Comparison of ENCODE assay signal across 27 cellular contexts in genomic region chr13:97231832-97232201, GRCh38. TPM values are rescaled to one million over a fixed set of nuclear protein-coding genes. Genes with fewer than 3 reads are reported as not detected.
A peak's percentile ranks its signal among the peaks of the same experiment; 100 is the strongest.
DNase-seq lines count a peak whose midpoint lies in the region; ATAC-seq and TF ChIP-seq lines count a peak whose summit lies in the region.
"Had no signal": no experiment of that assay in that cellular context is flagged by ENCODE, and none has a peak within 500 bp of the region (broad histone marks: within the 10 kb centered on the region; RNA-seq: fewer than 3 reads in every experiment).

No MANE protein-coding gene starts in this region.

- H3K9me3 Mint-ChIP-seq in stimulated activated naive CD8-positive, alpha-beta T cell treated with anti-CD3 and anti-CD28 coated beads, Interleukin-15, amount 100 ng/mL, for 72 hours = no peaks in the 10 kb centered on the region
- H3K9me3 Mint-ChIP-seq: activated CD4-positive, alpha-beta T cell treated with anti-CD3 and anti-CD28 coated beads, Interleukin-2, amount 10 ng/mL, durations not matched to agents 7 days and 5 days; activated naive CD4-positive, alpha-beta T cell treated with anti-CD3 and anti-CD28 coated beads for 36 hours; activated T-cell treated with anti-CD3 and anti-CD28 coated beads, Interleukin-2, amount 50 U/mL, for 72 hours; GM23338 had no signal

- peaks cover 65% of the 10 kb centered on the region for H3K4me1 Mint-ChIP-seq in stimulated activated naive CD8-positive, alpha-beta T cell treated with anti-CD3 and anti-CD28 coated beads, Interleukin-15, amount 100 ng/mL, for 72 hours

- no peak overlapping the region for H3K27ac Mint-ChIP-seq in stimulated activated naive CD8-positive, alpha-beta T cell treated with anti-CD3 and anti-CD28 coated beads, Interleukin-15, amount 100 ng/mL, for 72 hours
- H3K27ac Mint-ChIP-seq: activated CD4-positive, alpha-beta T cell treated with anti-CD3 and anti-CD28 coated beads, Interleukin-2, amount 10 ng/mL, durations not matched to agents 7 days and 5 days; activated naive CD4-positive, alpha-beta T cell treated with anti-CD3 and anti-CD28 coated beads for 36 hours; activated T-cell treated with anti-CD3 and anti-CD28 coated beads, Interleukin-2, amount 50 U/mL, for 72 hours; GM23338 had no signal

- no peaks in the 10 kb centered on the region for H3K27me3 ChIP-seq in psoas muscle (ENCODE audit: insufficient read depth in 3 of 3, low read length in 2 of 3)
- H3K27me3 ChIP-seq: adrenal gland; BLaER1 treated with 17β-estradiol and CSF1 and Interleukin-3, amounts not matched to agents 10 nM and 100 nM; brain microvascular endothelial cell; hepatocyte; upper lobe of left lung had no signal

- intact Hi-C loops in psoas muscle (cut with DNase I) = loop anchor here in 1 of 2 donors (5.0 kb wide), 1 partner anchor 70 kb away; no protein-coding TSS in a partner anchor

- H3K36me3 ChIP-seq in psoas muscle (ENCODE audit: insufficient read depth in 1 of 2, low read depth in 1 of 2) = peaks cover 0 to 15% of the 10 kb centered on the region in 2 donors
- H3K36me3 ChIP-seq: upper lobe of left lung had no signal

- peaks cover 87% of the 10 kb centered on the region for H3K4me1 ChIP-seq in psoas muscle

- no peak overlapping the region for H3K4me3 Mint-ChIP-seq in stimulated activated naive CD8-positive, alpha-beta T cell treated with anti-CD3 and anti-CD28 coated beads, Interleukin-15, amount 100 ng/mL, for 72 hours
- H3K4me3 Mint-ChIP-seq: activated CD4-positive, alpha-beta T cell treated with anti-CD3 and anti-CD28 coated beads, Interleukin-2, amount 10 ng/mL, durations not matched to agents 7 days and 5 days; activated naive CD4-positive, alpha-beta T cell treated with anti-CD3 and anti-CD28 coated beads for 36 hours; activated T-cell treated with anti-CD3 and anti-CD28 coated beads, Interleukin-2, amount 50 U/mL, for 72 hours; GM23338 had no signal

- H3K4me3 ChIP-seq in coronary artery (peak overlapping the region; percentile 7), psoas muscle (no peak overlapping the region)
- H3K4me3 ChIP-seq: adrenal gland; BLaER1 treated with 17β-estradiol and CSF1 and Interleukin-3, amounts not matched to agents 10 nM and 100 nM; GM23338; hepatocyte; skin epidermis; upper lobe of left lung had no signal

- no peaks in the 10 kb centered on the region for H3K9me3 ChIP-seq in psoas muscle
- H3K9me3 ChIP-seq: adrenal gland, Caco-2, upper lobe of left lung had no signal

- TF ChIP-seq CTCF in coronary artery (IDR thresholded peaks at IDR 0.05) (no peak), psoas muscle (IDR thresholded peaks at IDR 0.05) (no peak)

- ATAC-seq in psoas muscle = no peak
- no peak for ATAC-seq in stimulated activated naive CD8-positive, alpha-beta T cell treated with anti-CD3 and anti-CD28 coated beads, Interleukin-15, amount 100 ng/mL, for 72 hours
- ATAC-seq: activated T-cell treated with anti-CD3 and anti-CD28 coated beads, Interleukin-2, amount 50 U/mL, for 72 hours; GM23338; left colon had no signal

- peak overlapping the region in 1 of 2 donors; percentile 6 for H3K27ac ChIP-seq in coronary artery
- peak overlapping the region; percentile 28 for H3K27ac ChIP-seq in psoas muscle
- H3K27ac ChIP-seq: BLaER1 treated with 17β-estradiol and CSF1 and Interleukin-3, amounts not matched to agents 10 nM and 100 nM; brain microvascular endothelial cell; hepatocyte; VCaP had no signal

- no peaks in the 10 kb centered on the region for H3K27me3 Mint-ChIP-seq in stimulated activated naive CD8-positive, alpha-beta T cell treated with anti-CD3 and anti-CD28 coated beads, Interleukin-15, amount 100 ng/mL, for 72 hours
- H3K27me3 Mint-ChIP-seq: activated CD4-positive, alpha-beta T cell treated with anti-CD3 and anti-CD28 coated beads, Interleukin-2, amount 10 ng/mL, durations not matched to agents 7 days and 5 days had no signal

- 51 to 74% (median 52%) methylated on average over 6 of the region's 6 CpGs for WGBS in psoas muscle, 3 donors

- DNase-seq in EH (ENCODE audit: low read depth) (peak; percentile 92), NCI-H226 (peak; percentile 38), coronary artery (ENCODE audit: low spot score) (no peak), psoas muscle (no peak), SKM-1 treated with dmso at 0.1 percent for 144 hours (lab: John Stamatoyannopoulos, UW; ENCODE audit: unreplicated experiment) (no peak), kidney glomerular epithelial cell (lab: John Stamatoyannopoulos, UW) (no peak), NCI-H2029 treated with DMSO at 0.1 percent for 48 hours (lab: John Stamatoyannopoulos, UW) (no peak)
- no peak for DNase-seq in stimulated activated naive CD8-positive, alpha-beta T cell treated with anti-CD3 and anti-CD28 coated beads, Interleukin-15, amount 100 ng/mL, for 72 hours
- DNase-seq: ACHN; activated CD4-positive, alpha-beta T cell treated with anti-CD3 and anti-CD28 coated beads, Interleukin-2, amount 10 ng/mL, durations not matched to agents 7 days and 5 days; activated naive CD4-positive, alpha-beta T cell treated with anti-CD3 and anti-CD28 coated beads for 36 hours; activated T-cell treated with anti-CD3 and anti-CD28 coated beads, Interleukin-2, amount 50 U/mL, for 72 hours; adrenal gland; brain microvascular endothelial cell; Caco-2; DMS79; effector CD8-positive, alpha-beta T cell; left colon; NCI-H1417 treated with DMSO at 0.1 percent for 48 hours; NCI-H774; stimulated activated CD4-positive, alpha-beta T cell treated with anti-CD3 and anti-CD28 coated beads, Interleukin-1b, Interleukin-23, amount 100 ng/mL, for 48 hours; upper lobe of left lung had no signal

RNA-seq across cellular contexts. Expression of gene MBNL2, which starts 9.7 kb away (rescaled TPM):
- 10 to 100 TPM; 54.3 to 93.1 (median 77.8) TPM for total RNA-seq in psoas muscle
- 10 to 100 TPM; 13.3 to 61.9 (median 27.4) TPM for polyA plus RNA-seq in psoas muscle

Comparison
In these comparisons a context has a peak if more than half of its experiments do, and no peak if none do; other contexts are left out.
1. DNase-seq: peak in EH (single experiment) and NCI-H226 (single experiment); none in coronary artery (single experiment), psoas muscle (0 of 2), SKM-1 treated with dmso at 0.1 percent for 144 hours (single experiment), stimulated activated naive CD8-positive, alpha-beta T cell treated with anti-CD3 and anti-CD28 coated beads, Interleukin-15, amount 100 ng/mL, for 72 hours (0 of 2), kidney glomerular epithelial cell (single experiment) and NCI-H2029 treated with DMSO at 0.1 percent for 48 hours (single experiment).